ENCODE assay signal across 13 cellular contexts in the genomic region with DNA sequence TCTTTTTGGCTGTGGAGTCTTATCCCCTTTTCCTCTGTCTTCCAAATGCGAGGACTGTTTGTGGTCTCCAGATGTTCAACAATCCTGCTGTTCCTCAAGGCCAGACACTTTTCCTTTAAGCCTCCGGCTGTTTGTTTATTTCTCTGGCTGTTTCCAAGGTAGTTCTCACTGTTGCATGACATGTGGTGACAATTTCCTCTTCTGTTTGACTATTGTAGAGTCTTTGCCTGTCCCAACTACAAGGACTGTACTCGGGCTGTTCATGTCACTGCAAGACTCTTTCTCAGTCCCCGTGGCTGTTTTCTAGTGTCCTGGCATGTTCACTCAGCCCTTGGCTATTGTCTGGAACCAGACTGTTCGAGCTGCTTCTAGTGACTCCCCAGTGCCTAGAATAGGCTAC. TPM values are rescaled to one million over a fixed set of nuclear protein-coding genes. Genes with fewer than 3 reads are reported as not detected.
DNase-seq lines count a peak whose midpoint lies in the region; ATAC-seq and TF ChIP-seq lines count a peak whose summit lies in the region.
"Had no signal": no experiment of that assay in that cellular context is flagged by ENCODE, and none has a peak within 500 bp of the region (broad histone marks: within the 10 kb centered on the region; RNA-seq: fewer than 3 reads in every experiment).

No MANE protein-coding gene starts in this region.

- H3K9me3 Mint-ChIP-seq in IgD-negative memory B cell (peaks cover 0 to 9% (median 0%) of the 10 kb centered on the region in 3 donors), activated B cell treated with CpG ODN at 0.5 μM for 24 hours (no peaks in the 10 kb centered on the region), neural crest cell (peaks cover 23% of the 10 kb centered on the region), Calu3 (ENCODE audit: low read depth, unreplicated experiment) (peaks cover 11% of the 10 kb centered on the region)

- DNase-seq in activated B cell treated with CpG ODN at 0.5 μM for 24 hours (no peak), neural crest cell (ENCODE audit: low read depth, low spot score) (no peak), inferior parietal cortex (ENCODE audit: extremely low spot score) (no peak), Calu3 (no peak)
- DNase-seq: CD4-positive, CD25-positive, alpha-beta regulatory T cell; DMS 273 treated with DMSO at 0.1 percent for 48 hours; DMS79 treated with DMSO at 0.1 percent for 48 hours; EL had no signal

- ATAC-seq in activated B cell treated with CpG ODN at 0.5 μM for 24 hours (ENCODE audit: low read depth) (peak; percentile 47), GM18867 (IDR thresholded peaks at IDR 0.05; ENCODE audit: unreplicated experiment) (no peak)
- ATAC-seq: A549 had no signal

- no TSS peak for BruUV-seq in Calu3 (replicated peaks; lab: Mats Ljungman, UMichigan)

- CTCF ChIA-PET in activated B cell treated with CpG ODN at 0.5 μM for 24 hours (lab: Charles Lee) = no interaction called here
- CTCF ChIA-PET in Calu3 (lab: Charles Lee) = no interaction called here

- intact Hi-C loops in activated B cell treated with CpG ODN at 0.5 μM for 24 hours (cut with micrococcal nuclease) = no loop called here
- intact Hi-C loops in Calu3 (cut with micrococcal nuclease; ENCODE audit: unreplicated experiment) = no loop called here

- H3K4me3 Mint-ChIP-seq in IgD-negative memory B cell = peak overlapping the region in 2 of 4 donors; percentile 41 to 92
- H3K4me3 Mint-ChIP-seq in activated B cell treated with CpG ODN at 0.5 μM for 24 hours = no peak overlapping the region
- no peak overlapping the region for H3K4me3 Mint-ChIP-seq in neural crest cell
- no peak overlapping the region for H3K4me3 Mint-ChIP-seq in Calu3 (ENCODE audit: low read depth, unreplicated experiment)
- H3K4me3 Mint-ChIP-seq: CD4-positive, CD25-positive, alpha-beta regulatory T cell had no signal

- H3K4me1 Mint-ChIP-seq in IgD-negative memory B cell (peaks cover 12 to 14% (median 12%) of the 10 kb centered on the region in 3 donors), activated B cell treated with CpG ODN at 0.5 μM for 24 hours (peaks cover 17% of the 10 kb centered on the region), neural crest cell (no peaks in the 10 kb centered on the region), Calu3 (ENCODE audit: low read depth, unreplicated experiment) (no peaks in the 10 kb centered on the region)
- H3K4me1 Mint-ChIP-seq: CD4-positive, CD25-positive, alpha-beta regulatory T cell had no signal

- peaks cover 8% of the 10 kb centered on the region for H3K36me3 Mint-ChIP-seq in IgD-negative memory B cell
- no peaks in the 10 kb centered on the region for H3K36me3 Mint-ChIP-seq in activated B cell treated with CpG ODN at 0.5 μM for 24 hours (ENCODE audit: low read depth)
- peaks cover 27% of the 10 kb centered on the region for H3K36me3 Mint-ChIP-seq in neural crest cell (ENCODE audit: low read depth)
- no peaks in the 10 kb centered on the region for H3K36me3 Mint-ChIP-seq in Calu3 (ENCODE audit: insufficient read depth, unreplicated experiment)

- H3K27me3 Mint-ChIP-seq in IgD-negative memory B cell (peaks cover 1% of the 10 kb centered on the region), activated B cell treated with CpG ODN at 0.5 μM for 24 hours (no peaks in the 10 kb centered on the region), neural crest cell (ENCODE audit: low read depth) (no peaks in the 10 kb centered on the region), Calu3 (ENCODE audit: unreplicated experiment) (no peaks in the 10 kb centered on the region)
- H3K27me3 Mint-ChIP-seq: CD4-positive, CD25-positive, alpha-beta regulatory T cell had no signal

- TF ChIP-seq CTCF in activated B cell treated with CpG ODN at 0.5 μM for 24 hours (IDR thresholded peaks at IDR 0.05) = no peak
- TF ChIP-seq CTCF in neural crest cell (conservative IDR thresholded peaks at IDR 0.05) = no peak
- no peak for TF ChIP-seq CTCF in Calu3 (IDR thresholded peaks at IDR 0.05; ENCODE audit: unreplicated experiment)

- H3K27ac Mint-ChIP-seq in IgD-negative memory B cell (peak overlapping the region; percentile 11 to 65 (median 41)), activated B cell treated with CpG ODN at 0.5 μM for 24 hours (peak overlapping the region; percentile 74), neural crest cell (ENCODE audit: unreplicated experiment) (peak overlapping the region; percentile 14), Calu3 (ENCODE audit: unreplicated experiment) (no peak overlapping the region)
- H3K27ac Mint-ChIP-seq: CD4-positive, CD25-positive, alpha-beta regulatory T cell had no signal

- POLR2A ChIA-PET in activated B cell treated with CpG ODN at 0.5 μM for 24 hours (lab: Charles Lee) = no interaction called here

RNA-seq across cellular contexts. Expression of gene ZNF157, which starts 50.6 kb away (rescaled TPM):
- 0.44 TPM for polyA plus RNA-seq in IgD-negative memory B cell
- 1.2 and 1.8 TPM in 2 replicates for total RNA-seq in activated B cell treated with CpG ODN at 0.5 μM for 24 hours
- 1.4 and 1.9 TPM in 2 replicates for total RNA-seq in neural crest cell
- total RNA-seq in Calu3 (2022) = not detected in 2 replicates
- total RNA-seq: HT1080 had no signal
- polyA plus RNA-seq: BJ had no signal
